ENCODE assay signal across 8 cellular contexts in the genomic region with DNA sequence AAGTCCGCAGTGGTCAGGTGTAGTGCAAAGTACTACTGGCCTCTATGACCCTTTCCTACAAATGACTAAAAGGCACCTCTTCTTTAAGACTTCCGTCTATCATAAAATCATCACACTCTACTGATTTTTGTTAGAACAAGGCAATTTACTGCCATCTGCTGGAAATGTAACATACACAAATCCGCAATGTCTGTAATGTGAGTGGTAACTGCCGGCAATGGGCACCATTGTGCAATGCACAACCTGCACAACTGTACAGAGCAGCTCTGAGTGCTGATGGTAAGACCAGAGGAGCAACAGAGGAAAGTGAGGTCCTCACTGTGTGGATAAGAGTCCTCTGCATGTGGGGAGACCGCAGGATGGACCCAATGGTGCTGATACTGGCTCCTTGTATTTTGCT.
DNase-seq lines count a peak whose midpoint lies in the region; ATAC-seq and TF ChIP-seq lines count a peak whose summit lies in the region.

No MANE protein-coding gene starts in this region.

- H2AFZ ChIP-seq in GM23338 (no peak overlapping the region), OCI-LY3 (ENCODE audit: low read depth, low read length) (no peak overlapping the region; the same call in 1 of the 2 replicates)

- H3K9me3 ChIP-seq in OCI-LY3 (ENCODE audit: insufficient read depth, low read length) = no peaks in the 10 kb centered on the region
- no peaks in the 10 kb centered on the region for H3K9me3 ChIP-seq in suprapubic skin

- ATAC-seq in GM23338 = no peak
- no peak for ATAC-seq in HG02938 (IDR thresholded peaks at IDR 0.05; ENCODE audit: unreplicated experiment)

- H3K9me3 Mint-ChIP-seq in GM23338 (no peaks in the 10 kb centered on the region; the same call in 2 of the 3 replicates), mesothelial cell of epicardium (no peaks in the 10 kb centered on the region)

- H3K4me3 ChIP-seq in GM23338 (no peak overlapping the region), OCI-LY3 (ENCODE audit: low read length) (no peak overlapping the region), suprapubic skin (no peak overlapping the region)

- 57% methylated on average over 5 of the region's 5 CpGs for WGBS in suprapubic skin

- TF ChIP-seq EP300 in suprapubic skin (IDR thresholded peaks at IDR 0.05) = no peak

- DNase-seq in ACHN = peak; percentile 38
- peak; percentile 47 for DNase-seq in GM23338 (ENCODE audit: low spot score)
- peak; percentile 22 for DNase-seq in foreskin melanocyte
- no peak for DNase-seq in suprapubic skin (ENCODE audit: low spot score in 2 of 2)
- DNase-seq in mesothelial cell of epicardium (ENCODE audit: low spot score in 2 of 2, unreplicated experiment in 2 of 2) = no peak
- DNase-seq in stimulated activated CD4-positive, alpha-beta T cell treated with anti-CD3 and anti-CD28 coated beads, Interleukin-4, amount 100 ng/mL, for 1 hour = no peak

- no peaks in the 10 kb centered on the region for H3K27me3 Mint-ChIP-seq in GM23338 (ENCODE audit: insufficient read depth, low read depth, poor library complexity)
- no peaks in the 10 kb centered on the region for H3K27me3 Mint-ChIP-seq in mesothelial cell of epicardium (ENCODE audit: low read depth)

- H3F3A ChIP-seq in GM23338 (replicated peaks; ENCODE audit: low read depth) = no peaks in the 10 kb centered on the region

- no peaks in the 10 kb centered on the region for H3K79me2 ChIP-seq in GM23338 (replicated peaks; ENCODE audit: insufficient read depth)
- H3K79me2 ChIP-seq in OCI-LY3 (ENCODE audit: low read length) = no peaks in the 10 kb centered on the region

- H3K27me3 ChIP-seq in GM23338 (ENCODE audit: insufficient read depth) (no peaks in the 10 kb centered on the region), OCI-LY3 (ENCODE audit: low read depth, low read length) (peaks cover 4% of the 10 kb centered on the region; the same call in 1 of the 2 replicates), suprapubic skin (no peaks in the 10 kb centered on the region)

- H3K4me2 ChIP-seq in GM23338 (no peak overlapping the region), OCI-LY3 (ENCODE audit: low read length) (no peak overlapping the region)

- no peak overlapping the region for H3K9ac ChIP-seq in OCI-LY3 (ENCODE audit: low read length)

- no peaks in the 10 kb centered on the region for H3K36me3 Mint-ChIP-seq in GM23338 (ENCODE audit: low read depth)
- H3K36me3 Mint-ChIP-seq in mesothelial cell of epicardium = no peaks in the 10 kb centered on the region

- H4K20me1 ChIP-seq in GM23338 (replicated peaks; ENCODE audit: insufficient read depth) = no peaks in the 10 kb centered on the region
- no peaks in the 10 kb centered on the region for H4K20me1 ChIP-seq in OCI-LY3 (ENCODE audit: insufficient read depth, low read length)

- H3K27ac ChIP-seq in GM23338 (ENCODE audit: low read depth) (no peak overlapping the region), OCI-LY3 (ENCODE audit: low read length) (no peak overlapping the region), suprapubic skin (no peak overlapping the region)

- H3K4me1 Mint-ChIP-seq in GM23338 (peaks cover 10% of the 10 kb centered on the region; the same call in 2 of the 3 replicates), mesothelial cell of epicardium (peaks cover 10% of the 10 kb centered on the region)

- H3K4me3 Mint-ChIP-seq in GM23338 = no peak overlapping the region
- H3K4me3 Mint-ChIP-seq in mesothelial cell of epicardium = no peak overlapping the region

- TF ChIP-seq CTCF in GM23338 (conservative IDR thresholded peaks at IDR 0.05; ENCODE audit: low read depth in 2 of 2) (peak; percentile 51 to 65), OCI-LY3 (IDR thresholded peaks at IDR 0.05; ENCODE audit: low read depth, low read length) (peak; percentile 53), suprapubic skin (IDR thresholded peaks at IDR 0.05) (no peak), mesothelial cell of epicardium (IDR thresholded peaks at IDR 0.05; ENCODE audit: unreplicated experiment) (no peak)

- H3K4me1 ChIP-seq in GM23338 (ENCODE audit: insufficient read depth) (no peaks in the 10 kb centered on the region; the same call in 1 of the 2 replicates), OCI-LY3 (ENCODE audit: low read length) (no peaks in the 10 kb centered on the region), suprapubic skin (no peaks in the 10 kb centered on the region)

- in situ Hi-C loops in ACHN (cut with HindIII; ENCODE audit: low pct_ligation_motif_present, low pct_unique_long_range_greater_than_20kb, low sequenced_read_pairs) = no loop called here

- peak overlapping the region; percentile 38; the same call in 1 of the 2 replicates for H3K27ac Mint-ChIP-seq in GM23338
- H3K27ac Mint-ChIP-seq in mesothelial cell of epicardium = no peak overlapping the region

- H3K36me3 ChIP-seq in GM23338 (ENCODE audit: insufficient read depth) (no peaks in the 10 kb centered on the region), OCI-LY3 (replicated peaks; ENCODE audit: low read depth, low read length) (no peaks in the 10 kb centered on the region), suprapubic skin (no peaks in the 10 kb centered on the region)

- H3K9me2 ChIP-seq in GM23338 (ENCODE audit: insufficient read depth) = no peaks in the 10 kb centered on the region

- no peak for TF ChIP-seq POLR2A in suprapubic skin (IDR thresholded peaks at IDR 0.05)

TF ChIP-seq in GM23338, 12 proteins besides CTCF, POLR2A, EP300 and RAD21 (continues in another document):
- TF ChIP-seq EZH2phosphoT487 (IDR thresholded peaks at IDR 0.05; ENCODE audit: unreplicated experiment) = no peak
- no peak for TF ChIP-seq STAT1 (IDR thresholded peaks at IDR 0.05; ENCODE audit: unreplicated experiment)
- no peak for TF ChIP-seq NANOG (IDR thresholded peaks at IDR 0.05; ENCODE audit: borderline replicate concordance)
- TF ChIP-seq ZNF114 (CRISPR knock-in tag; IDR thresholded peaks at IDR 0.05) = no peak
- TF ChIP-seq, protein P1, sequence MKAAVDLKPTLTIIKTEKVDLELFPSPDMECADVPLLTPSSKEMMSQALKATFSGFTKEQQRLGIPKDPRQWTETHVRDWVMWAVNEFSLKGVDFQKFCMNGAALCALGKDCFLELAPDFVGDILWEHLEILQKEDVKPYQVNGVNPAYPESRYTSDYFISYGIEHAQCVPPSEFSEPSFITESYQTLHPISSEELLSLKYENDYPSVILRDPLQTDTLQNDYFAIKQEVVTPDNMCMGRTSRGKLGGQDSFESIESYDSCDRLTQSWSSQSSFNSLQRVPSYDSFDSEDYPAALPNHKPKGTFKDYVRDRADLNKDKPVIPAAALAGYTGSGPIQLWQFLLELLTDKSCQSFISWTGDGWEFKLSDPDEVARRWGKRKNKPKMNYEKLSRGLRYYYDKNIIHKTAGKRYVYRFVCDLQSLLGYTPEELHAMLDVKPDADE (IDR thresholded peaks at IDR 0.05) = no peak
- TF ChIP-seq, protein P2, sequence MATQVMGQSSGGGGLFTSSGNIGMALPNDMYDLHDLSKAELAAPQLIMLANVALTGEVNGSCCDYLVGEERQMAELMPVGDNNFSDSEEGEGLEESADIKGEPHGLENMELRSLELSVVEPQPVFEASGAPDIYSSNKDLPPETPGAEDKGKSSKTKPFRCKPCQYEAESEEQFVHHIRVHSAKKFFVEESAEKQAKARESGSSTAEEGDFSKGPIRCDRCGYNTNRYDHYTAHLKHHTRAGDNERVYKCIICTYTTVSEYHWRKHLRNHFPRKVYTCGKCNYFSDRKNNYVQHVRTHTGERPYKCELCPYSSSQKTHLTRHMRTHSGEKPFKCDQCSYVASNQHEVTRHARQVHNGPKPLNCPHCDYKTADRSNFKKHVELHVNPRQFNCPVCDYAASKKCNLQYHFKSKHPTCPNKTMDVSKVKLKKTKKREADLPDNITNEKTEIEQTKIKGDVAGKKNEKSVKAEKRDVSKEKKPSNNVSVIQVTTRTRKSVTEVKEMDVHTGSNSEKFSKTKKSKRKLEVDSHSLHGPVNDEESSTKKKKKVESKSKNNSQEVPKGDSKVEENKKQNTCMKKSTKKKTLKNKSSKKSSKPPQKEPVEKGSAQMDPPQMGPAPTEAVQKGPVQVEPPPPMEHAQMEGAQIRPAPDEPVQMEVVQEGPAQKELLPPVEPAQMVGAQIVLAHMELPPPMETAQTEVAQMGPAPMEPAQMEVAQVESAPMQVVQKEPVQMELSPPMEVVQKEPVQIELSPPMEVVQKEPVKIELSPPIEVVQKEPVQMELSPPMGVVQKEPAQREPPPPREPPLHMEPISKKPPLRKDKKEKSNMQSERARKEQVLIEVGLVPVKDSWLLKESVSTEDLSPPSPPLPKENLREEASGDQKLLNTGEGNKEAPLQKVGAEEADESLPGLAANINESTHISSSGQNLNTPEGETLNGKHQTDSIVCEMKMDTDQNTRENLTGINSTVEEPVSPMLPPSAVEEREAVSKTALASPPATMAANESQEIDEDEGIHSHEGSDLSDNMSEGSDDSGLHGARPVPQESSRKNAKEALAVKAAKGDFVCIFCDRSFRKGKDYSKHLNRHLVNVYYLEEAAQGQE (IDR thresholded peaks at IDR 0.05; ENCODE audit: unreplicated experiment) = no peak
- TF ChIP-seq ZNF331 (CRISPR knock-in tag; IDR thresholded peaks at IDR 0.05; ENCODE audit: low read depth) = no peak

Comparison
In these comparisons a context has a peak if more than half of its experiments do, and no peak if none do; other contexts are left out.
1. DNase-seq: peak in ACHN (single experiment), GM23338 (single experiment) and foreskin melanocyte (single experiment); none in suprapubic skin (0 of 2), mesothelial cell of epicardium (0 of 2) and stimulated activated CD4-positive, alpha-beta T cell treated with anti-CD3 and anti-CD28 coated beads, Interleukin-4, amount 100 ng/mL, for 1 hour (single experiment).
2. CTCF ChIP-seq: peak in GM23338 (2 of 2) and OCI-LY3 (single experiment); none in suprapubic skin (0 of 2) and mesothelial cell of epicardium (single experiment).